In the genomic region with DNA sequence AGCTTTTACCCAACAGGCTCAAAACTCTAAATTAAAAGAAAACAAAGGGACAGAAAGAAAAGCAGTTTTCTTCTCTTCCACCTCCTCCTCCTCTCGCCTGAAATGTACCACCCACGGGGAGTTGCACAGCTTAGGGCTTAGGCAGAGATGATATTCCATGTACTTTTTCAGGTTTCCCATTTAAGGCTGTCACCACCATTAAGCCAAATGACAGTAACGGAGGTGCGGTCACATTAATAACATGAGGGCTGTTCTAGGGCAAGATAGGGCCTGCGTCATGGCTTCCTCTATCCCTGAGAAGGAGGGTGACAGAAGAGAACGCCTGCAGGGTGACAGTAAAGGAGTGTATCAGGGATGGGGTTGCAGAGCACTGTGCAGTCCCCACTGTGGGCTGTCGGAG, we compare ENCODE assay signal across 26 cellular contexts. TPM values are rescaled to one million over a fixed set of nuclear protein-coding genes. Genes with fewer than 3 reads are reported as not detected.
DNase-seq lines count a peak whose midpoint lies in the region; ATAC-seq and TF ChIP-seq lines count a peak whose summit lies in the region.
"Had no signal": no experiment of that assay in that cellular context is flagged by ENCODE, and none has a peak within 500 bp of the region (broad histone marks: within the 10 kb centered on the region; RNA-seq: fewer than 3 reads in every experiment).

No MANE protein-coding gene starts in this region.

- 72% methylated on average over 7 of the region's 7 CpGs for WGBS in SK-N-SH (ENCODE audit: low lambda C conversion rate)

- no peaks in the 10 kb centered on the region for H3F3A ChIP-seq in SK-N-SH (replicated peaks; ENCODE audit: insufficient read depth)

- no peak overlapping the region for H3K4me2 ChIP-seq in SK-N-SH

- no peaks in the 10 kb centered on the region for H3K79me2 ChIP-seq in SK-N-SH (ENCODE audit: insufficient read depth)

- H3K27ac ChIP-seq in SK-N-SH (ENCODE audit: low read depth in 2 of 2, low read length in 1 of 2) (no peak overlapping the region), tibial artery (peak overlapping the region; percentile 88 to 89)
- H3K27ac ChIP-seq: 22Rv1, SJSA1 had no signal

- DNase-seq in SK-N-SH (no peak), head of caudate nucleus (peak in 36 of 42 donors; percentile 26 to 89 (median 64)), putamen (ENCODE audit: low spot score) (peak; percentile 75), tibial artery (no peak), dermis blood vessel endothelial cell (no peak), NCI-H1105 (lab: John Stamatoyannopoulos, UW) (no peak), SW 1271 (lab: John Stamatoyannopoulos, UW) (no peak)
- DNase-seq: BE2C; DMS153; DND-41; Karpas-422; NCI-H1092 treated with DMSO at 0.1 percent for 48 hours; NCI-H146; NCI-H1930; NCI-H2107; NCI-H446; NCI-H524 treated with DMSO at 0.1 percent for 48 hours; NCI-H82; NK-92 treated with Interleukin-12 subunit alpha and Interleukin-12 subunit beta, amount 100 ng/mL, for 24 hours; PC-3; Right ventricle myocardium superior had no signal

- POLR2A ChIA-PET in SK-N-SH (lab: Yijun Ruan, JAX): interaction anchor here (0.6 kb wide), 1 partner anchor 17 kb away, joined by 3 read pairs; no protein-coding TSS in a partner anchor

- H3K9me2 ChIP-seq in SK-N-SH: no peaks in the 10 kb centered on the region

- peak overlapping the region; percentile 23; the same call in 1 of the 2 replicates for H2AFZ ChIP-seq in SK-N-SH (ENCODE audit: low read depth)

- intact Hi-C loops in head of caudate nucleus (cut with DNase I) (no loop called here), tibial artery (cut with DNase I; ENCODE audit: low total_unique reads) (loop anchor here (5.0 kb wide), 1 partner anchor 52 kb away; a partner anchor contains a TSS)

- H3K9me3 ChIP-seq in SK-N-SH (no peaks in the 10 kb centered on the region), tibial artery (no peaks in the 10 kb centered on the region)
- H3K9me3 ChIP-seq: BE2C, SJSA1 had no signal

- ATAC-seq in SK-N-SH treated with all-trans-retinoic acid at 6 μM for 48 hours: no peak
- ATAC-seq: HCT116, HepG2, PC-3 had no signal

- H4K20me1 ChIP-seq in SK-N-SH (ENCODE audit: insufficient read depth): no peaks in the 10 kb centered on the region

- H3K4me1 ChIP-seq in SK-N-SH (ENCODE audit: control insufficient read depth in 1 of 2, insufficient read depth in 2 of 2, low read depth in 1 of 2, low read length in 1 of 2): peaks cover 0 to 10% of the 10 kb centered on the region in 2 experiments; a peak in 2 of 4 replicates
- peaks cover 0 to 73% (median 24%) of the 10 kb centered on the region in 4 donors for H3K4me1 ChIP-seq in tibial artery
- H3K4me1 ChIP-seq: BE2C had no signal

- TF ChIP-seq RAD21 in SK-N-SH (IDR thresholded peaks at IDR 0.05; ENCODE audit: low read length): no peak

- H3K4me3 ChIP-seq in SK-N-SH (ENCODE audit: low read depth in 2 of 2, low read length in 1 of 2) (no peak overlapping the region), tibial artery (no peak overlapping the region)
- H3K4me3 ChIP-seq: SJSA1 had no signal

- TF ChIP-seq EP300 in SK-N-SH (IDR thresholded peaks at IDR 0.05; ENCODE audit: borderline replicate concordance in 1 of 2, low read depth in 1 of 2, low read length in 1 of 2): no peak

- CTCF ChIA-PET in SK-N-SH (lab: Yijun Ruan, JAX): interaction anchor here (0.8 to 1.5 kb wide), 3 partner anchors 10 to 52 kb away, joined by 3 to 5 read pairs (median 3); no protein-coding TSS in a partner anchor

- H3K36me3 ChIP-seq in SK-N-SH (replicated peaks in 1 of 2; ENCODE audit: control insufficient read depth in 1 of 2, insufficient read depth in 2 of 2, low read length in 1 of 2) (no peaks in the 10 kb centered on the region), tibial artery (no peaks in the 10 kb centered on the region)
- H3K36me3 ChIP-seq: BE2C, SJSA1 had no signal

- H3K9ac ChIP-seq in SK-N-SH: no peak overlapping the region

- H3K27me3 ChIP-seq in SK-N-SH (ENCODE audit: insufficient read depth) (no peaks in the 10 kb centered on the region), tibial artery (no peaks in the 10 kb centered on the region)
- H3K27me3 ChIP-seq: BE2C, SJSA1 had no signal

- no peak for TF ChIP-seq CTCF in SK-N-SH (IDR thresholded peaks at IDR 0.05)
- no peak for TF ChIP-seq CTCF in tibial artery (IDR thresholded peaks at IDR 0.05)

TF ChIP-seq in SK-N-SH, 30 proteins besides CTCF, POLR2A, EP300 and RAD21:
- no peak for TF ChIP-seq SIN3A (IDR thresholded peaks at IDR 0.05; ENCODE audit: borderline replicate concordance, low read depth, low read length)
- TF ChIP-seq, protein P1, sequence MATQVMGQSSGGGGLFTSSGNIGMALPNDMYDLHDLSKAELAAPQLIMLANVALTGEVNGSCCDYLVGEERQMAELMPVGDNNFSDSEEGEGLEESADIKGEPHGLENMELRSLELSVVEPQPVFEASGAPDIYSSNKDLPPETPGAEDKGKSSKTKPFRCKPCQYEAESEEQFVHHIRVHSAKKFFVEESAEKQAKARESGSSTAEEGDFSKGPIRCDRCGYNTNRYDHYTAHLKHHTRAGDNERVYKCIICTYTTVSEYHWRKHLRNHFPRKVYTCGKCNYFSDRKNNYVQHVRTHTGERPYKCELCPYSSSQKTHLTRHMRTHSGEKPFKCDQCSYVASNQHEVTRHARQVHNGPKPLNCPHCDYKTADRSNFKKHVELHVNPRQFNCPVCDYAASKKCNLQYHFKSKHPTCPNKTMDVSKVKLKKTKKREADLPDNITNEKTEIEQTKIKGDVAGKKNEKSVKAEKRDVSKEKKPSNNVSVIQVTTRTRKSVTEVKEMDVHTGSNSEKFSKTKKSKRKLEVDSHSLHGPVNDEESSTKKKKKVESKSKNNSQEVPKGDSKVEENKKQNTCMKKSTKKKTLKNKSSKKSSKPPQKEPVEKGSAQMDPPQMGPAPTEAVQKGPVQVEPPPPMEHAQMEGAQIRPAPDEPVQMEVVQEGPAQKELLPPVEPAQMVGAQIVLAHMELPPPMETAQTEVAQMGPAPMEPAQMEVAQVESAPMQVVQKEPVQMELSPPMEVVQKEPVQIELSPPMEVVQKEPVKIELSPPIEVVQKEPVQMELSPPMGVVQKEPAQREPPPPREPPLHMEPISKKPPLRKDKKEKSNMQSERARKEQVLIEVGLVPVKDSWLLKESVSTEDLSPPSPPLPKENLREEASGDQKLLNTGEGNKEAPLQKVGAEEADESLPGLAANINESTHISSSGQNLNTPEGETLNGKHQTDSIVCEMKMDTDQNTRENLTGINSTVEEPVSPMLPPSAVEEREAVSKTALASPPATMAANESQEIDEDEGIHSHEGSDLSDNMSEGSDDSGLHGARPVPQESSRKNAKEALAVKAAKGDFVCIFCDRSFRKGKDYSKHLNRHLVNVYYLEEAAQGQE (IDR thresholded peaks at IDR 0.05; ENCODE audit: low read depth, low read length): no peak
- TF ChIP-seq CHD2 (IDR thresholded peaks at IDR 0.05; ENCODE audit: low read length, partially characterized antibody): no peak

TF ChIP-seq in SK-N-SH treated with all-trans-retinoic acid at 6 μM for 48 hours, 23 proteins besides CTCF, POLR2A, EP300 and RAD21:
- TF ChIP-seq, protein P2, sequence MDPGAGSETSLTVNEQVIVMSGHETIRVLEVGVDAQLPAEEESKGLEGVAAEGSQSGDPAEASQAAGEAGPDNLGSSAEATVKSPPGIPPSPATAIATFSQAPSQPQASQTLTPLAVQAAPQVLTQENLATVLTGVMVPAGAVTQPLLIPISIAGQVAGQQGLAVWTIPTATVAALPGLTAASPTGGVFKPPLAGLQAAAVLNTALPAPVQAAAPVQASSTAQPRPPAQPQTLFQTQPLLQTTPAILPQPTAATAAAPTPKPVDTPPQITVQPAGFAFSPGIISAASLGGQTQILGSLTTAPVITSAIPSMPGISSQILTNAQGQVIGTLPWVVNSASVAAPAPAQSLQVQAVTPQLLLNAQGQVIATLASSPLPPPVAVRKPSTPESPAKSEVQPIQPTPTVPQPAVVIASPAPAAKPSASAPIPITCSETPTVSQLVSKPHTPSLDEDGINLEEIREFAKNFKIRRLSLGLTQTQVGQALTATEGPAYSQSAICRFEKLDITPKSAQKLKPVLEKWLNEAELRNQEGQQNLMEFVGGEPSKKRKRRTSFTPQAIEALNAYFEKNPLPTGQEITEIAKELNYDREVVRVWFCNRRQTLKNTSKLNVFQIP (CRISPR knock-in tag; IDR thresholded peaks at IDR 0.05; ENCODE audit: borderline replicate concordance, low read depth): no peak
- TF ChIP-seq RARB (CRISPR knock-in tag; IDR thresholded peaks at IDR 0.05) (no peak), ZNF565 (CRISPR knock-in tag; conservative IDR thresholded peaks at IDR 0.05; ENCODE audit: low read depth) (no peak), ZC3H10 (CRISPR knock-in tag; IDR thresholded peaks at IDR 0.05) (no peak), CSDC2 (CRISPR knock-in tag; IDR thresholded peaks at IDR 0.05) (no peak), TOX (CRISPR knock-in tag; IDR thresholded peaks at IDR 0.05; ENCODE audit: borderline replicate concordance) (no peak), TCF4 (CRISPR knock-in tag; IDR thresholded peaks at IDR 0.05; ENCODE audit: borderline replicate concordance) (no peak), SNAI2 (CRISPR knock-in tag; IDR thresholded peaks at IDR 0.05) (no peak), ARNTL (CRISPR knock-in tag; IDR thresholded peaks at IDR 0.05; ENCODE audit: borderline replicate concordance, low read depth) (no peak), ZFP3 (CRISPR knock-in tag; IDR thresholded peaks at IDR 0.05) (no peak)
- TF ChIP-seq, protein P3, sequence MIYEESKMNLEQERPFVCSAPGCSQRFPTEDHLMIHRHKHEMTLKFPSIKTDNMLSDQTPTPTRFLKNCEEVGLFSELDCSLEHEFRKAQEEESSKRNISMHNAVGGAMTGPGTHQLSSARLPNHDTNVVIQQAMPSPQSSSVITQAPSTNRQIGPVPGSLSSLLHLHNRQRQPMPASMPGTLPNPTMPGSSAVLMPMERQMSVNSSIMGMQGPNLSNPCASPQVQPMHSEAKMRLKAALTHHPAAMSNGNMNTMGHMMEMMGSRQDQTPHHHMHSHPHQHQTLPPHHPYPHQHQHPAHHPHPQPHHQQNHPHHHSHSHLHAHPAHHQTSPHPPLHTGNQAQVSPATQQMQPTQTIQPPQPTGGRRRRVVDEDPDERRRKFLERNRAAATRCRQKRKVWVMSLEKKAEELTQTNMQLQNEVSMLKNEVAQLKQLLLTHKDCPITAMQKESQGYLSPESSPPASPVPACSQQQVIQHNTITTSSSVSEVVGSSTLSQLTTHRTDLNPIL (CRISPR knock-in tag; IDR thresholded peaks at IDR 0.05; ENCODE audit: low read depth): no peak

RNA-seq across cellular contexts. Expression of a gene that starts 51.7 kb away (rescaled TPM):
- 17.5 and 23.7 TPM in 2 replicates for polyA plus RNA-seq in SK-N-SH (2012; rRNA removed)
- polyA plus RNA-seq in SK-N-SH (2012; cell fraction: cytosol; rRNA removed): 19.8 and 19.9 TPM in 2 replicates
- polyA plus RNA-seq in SK-N-SH (2012; cell fraction: nucleus; rRNA removed): 15.4 and 26.0 TPM in 2 replicates
- 122 and 184 TPM in 2 replicates for total RNA-seq in dermis blood vessel endothelial cell

Comparison
In these comparisons a context has a peak if more than half of its experiments do, and no peak if none do; other contexts are left out.
1. DNase-seq: peak in head of caudate nucleus (36 of 42) and putamen (single experiment); none in SK-N-SH (single experiment), tibial artery (0 of 2), dermis blood vessel endothelial cell (single experiment), NCI-H1105 (single experiment) and SW 1271 (0 of 2).
2. H3K27ac ChIP-seq: peak in tibial artery (2 of 2); none in SK-N-SH (0 of 2).